17 cellular contexts compared by ENCODE assay signal in genomic region chr7:22944506-22944905, GRCh38.
DNase-seq lines count a peak whose midpoint lies in the region; ATAC-seq, FAIRE-seq and TF ChIP-seq lines count a peak whose summit lies in the region.
"Had no signal": no experiment of that assay in that cellular context is flagged by ENCODE, and none has a peak within 500 bp of the region (broad histone marks: within the 10 kb centered on the region; RNA-seq: fewer than 3 reads in every experiment).

No MANE protein-coding gene starts in this region.

- no peaks in the 10 kb centered on the region for H3K9me3 ChIP-seq in left lung
- no peaks in the 10 kb centered on the region for H3K9me3 ChIP-seq in mucosa of descending colon

- FAIRE-seq in H54 (lab: Jason Lieb, UNC) = peak; percentile 73
- FAIRE-seq: K562 had no signal

- H3K4me1 ChIP-seq in left lung = no peaks in the 10 kb centered on the region
- no peaks in the 10 kb centered on the region for H3K4me1 ChIP-seq in mucosa of descending colon (ENCODE audit: low read depth)

- DNase-seq in AG10803 (ENCODE audit: low read depth) (peak; percentile 60), H54 (ENCODE audit: insufficient read length, low spot score) (no peak), fibroblast of gingiva (ENCODE audit: low read depth) (peak; percentile 75), left lung (no peak), NCI-H345 (lab: John Stamatoyannopoulos, UW) (no peak), mucosa of descending colon (no peak), NCI-H82 (lab: John Stamatoyannopoulos, UW) (no peak)
- DNase-seq: CD4-positive, alpha-beta T cell; DMS79; NCI-H1436 treated with DMSO at 0.1 percent for 48 hours; NCI-H2081; NCI-H524 treated with DMSO at 0.1 percent for 48 hours; OCI-M1; RPMI8226 had no signal

- TF ChIP-seq POLR2A in H54 (IDR thresholded peaks at IDR 0.05; ENCODE audit: low read depth, low read length) = no peak

- H3K36me3 ChIP-seq in left lung = peaks cover 0 to 13% of the 10 kb centered on the region in 2 donors
- H3K36me3 ChIP-seq in mucosa of descending colon (ENCODE audit: low read depth) = no peaks in the 10 kb centered on the region

- no peaks in the 10 kb centered on the region for H3K27me3 ChIP-seq in left lung

- intact Hi-C loops in left lung (cut with DNase I) (no loop called here), mucosa of descending colon (cut with DNase I, micrococcal nuclease) (no loop called here)

- ATAC-seq in left lung (peak; percentile 64), HG02885 (IDR thresholded peaks at IDR 0.05; ENCODE audit: poor library complexity, unreplicated experiment) (no peak), mucosa of descending colon (no peak)

- no peak for TF ChIP-seq CTCF in AG10803 (conservative IDR thresholded peaks at IDR 0.05; ENCODE audit: low read length)
- TF ChIP-seq CTCF in left lung (IDR thresholded peaks at IDR 0.05) = no peak
- TF ChIP-seq CTCF in mucosa of descending colon (IDR thresholded peaks at IDR 0.05) = no peak

- H3K4me3 ChIP-seq in AG10803 (ENCODE audit: low read length) = no peak overlapping the region
- no peak overlapping the region for H3K4me3 ChIP-seq in left lung
- no peak overlapping the region for H3K4me3 ChIP-seq in mucosa of descending colon
- H3K4me3 ChIP-seq: K562 had no signal

- no peak overlapping the region for H3K27ac ChIP-seq in left lung
- H3K27ac ChIP-seq: HL-60 had no signal

Comparison
In these comparisons a context has a peak if more than half of its experiments do, and no peak if none do; other contexts are left out.
1. DNase-seq: peak in AG10803 (single experiment) and fibroblast of gingiva (single experiment); none in H54 (single experiment), left lung (0 of 2), NCI-H345 (single experiment), mucosa of descending colon (0 of 3) and NCI-H82 (single experiment).